ENCODE assay signal across 14 cellular contexts in genomic region chr12:124501080-124501642, GRCh38.
DNase-seq lines count a peak whose midpoint lies in the region; ATAC-seq and TF ChIP-seq lines count a peak whose summit lies in the region.
"Had no signal": no experiment of that assay in that cellular context is flagged by ENCODE, and none has a peak within 500 bp of the region (broad histone marks: within the 10 kb centered on the region; RNA-seq: fewer than 3 reads in every experiment).

No MANE protein-coding gene starts in this region.

- H3K36me3 ChIP-seq in heart right ventricle (no peaks in the 10 kb centered on the region), uterus (no peaks in the 10 kb centered on the region), MG63 (peaks cover 7% of the 10 kb centered on the region; the same call in 1 of the 2 replicates)
- H3K36me3 ChIP-seq: tibial artery had no signal

- no peak for TF ChIP-seq POLR2A in uterus (IDR thresholded peaks at IDR 0.05)

- TF ChIP-seq CTCF in heart right ventricle (IDR thresholded peaks at IDR 0.05) = no peak
- TF ChIP-seq CTCF in uterus (IDR thresholded peaks at IDR 0.05) = no peak

- DNase-seq in heart right ventricle (peak in 1 of 2 donors; percentile 13), left ventricle myocardium superior (no peak), caudate nucleus (lab: John Stamatoyannopoulos, UW) (peak in 8 of 61 donors; percentile 11 to 41 (median 23)), midbrain (lab: John Stamatoyannopoulos, UW) (peak; percentile 17), uterus (no peak), MG63 (no peak), NCI-H69 (lab: John Stamatoyannopoulos, UW) (no peak)
- DNase-seq: DMS79, naive B cell, NCI-H524, SHP77, small intestine, tibial artery had no signal

- peaks cover 34 to 97% (median 84%) of the 10 kb centered on the region in 9 donors for H3K4me1 ChIP-seq in heart right ventricle
- H3K4me1 ChIP-seq in uterus = peaks cover 8 to 47% of the 10 kb centered on the region in 2 donors

- no peak overlapping the region for H3K4me3 ChIP-seq in heart right ventricle
- H3K4me3 ChIP-seq in uterus = no peak overlapping the region
- no peak overlapping the region for H3K4me3 ChIP-seq in MG63
- H3K4me3 ChIP-seq: tibial artery had no signal

- no peaks in the 10 kb centered on the region for H3K9me3 ChIP-seq in heart right ventricle
- H3K9me3 ChIP-seq in uterus = no peaks in the 10 kb centered on the region
- no peaks in the 10 kb centered on the region for H3K9me3 ChIP-seq in MG63
- H3K9me3 ChIP-seq: tibial artery had no signal

- intact Hi-C loops in heart right ventricle (cut with DNase I) (loop anchor here in 2 of 10 donors (5.0 to 10.0 kb wide), 2 partner anchors 106 to 251 kb away; no protein-coding TSS in a partner anchor), left ventricle myocardium superior (cut with micrococcal nuclease) (no loop called here), uterus (cut with DNase I; ENCODE audit: low total_unique reads) (no loop called here)

- peak overlapping the region in 8 of 10 donors; percentile 37 to 69 (median 53) for H3K27ac ChIP-seq in heart right ventricle
- H3K27ac ChIP-seq in caudate nucleus (ENCODE audit: low read depth, low read length) = peak overlapping the region; percentile 37
- peak overlapping the region; percentile 37 to 52 for H3K27ac ChIP-seq in uterus
- H3K27ac ChIP-seq: tibial artery had no signal

- whole genome bisulfite sequencing in heart right ventricle, 2 donors = 58 to 60% methylated on average over 20 of the region's 20 CpGs

- H3K27me3 ChIP-seq in heart right ventricle (no peaks in the 10 kb centered on the region), uterus (no peaks in the 10 kb centered on the region), MG63 (no peaks in the 10 kb centered on the region)
- H3K27me3 ChIP-seq: tibial artery had no signal

- ATAC-seq in heart right ventricle (no peak), left ventricle myocardium superior (no peak), HG02884 (IDR thresholded peaks at IDR 0.05; ENCODE audit: unreplicated experiment) (no peak)
